In the genomic region with DNA sequence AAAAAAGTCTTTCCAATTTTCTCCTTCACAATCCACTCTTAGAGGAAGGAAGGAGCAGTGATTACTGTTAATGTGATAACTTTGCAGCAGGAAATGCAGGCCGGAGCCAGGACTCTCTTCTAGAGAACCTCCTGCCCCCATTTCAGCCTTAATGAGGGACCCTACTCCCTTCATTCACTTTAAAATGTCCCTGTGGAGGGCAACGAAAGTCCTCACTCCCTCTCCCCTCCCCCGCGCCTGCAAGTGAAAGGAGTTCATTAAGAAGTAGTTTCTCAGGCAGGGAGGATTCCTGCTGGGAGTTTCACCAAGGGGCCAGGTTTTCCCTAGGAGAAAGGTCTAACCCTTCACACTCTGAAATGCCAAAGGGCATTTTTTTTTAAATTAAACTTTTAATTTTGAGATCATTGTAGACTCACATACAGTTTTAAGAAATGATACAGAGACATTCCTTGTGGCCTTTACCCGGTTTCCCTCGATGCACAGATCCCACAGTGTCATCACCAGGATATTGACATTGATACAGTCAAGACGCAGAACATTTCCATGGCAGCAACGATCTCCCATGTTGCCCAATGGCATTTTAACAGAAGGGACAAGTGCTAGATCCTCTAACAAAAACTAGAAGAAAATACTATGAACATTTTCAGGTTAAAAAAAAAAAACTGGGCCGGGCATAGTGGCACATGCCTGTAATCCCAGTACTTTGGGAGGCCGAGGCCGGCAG, we compare ENCODE assay signal across 21 cellular contexts. TPM values are rescaled to one million over a fixed set of nuclear protein-coding genes. Genes with fewer than 3 reads are reported as not detected.
A peak's percentile ranks its signal among the peaks of the same experiment; 100 is the strongest.
DNase-seq lines count a peak whose midpoint lies in the region; ATAC-seq and TF ChIP-seq lines count a peak whose summit lies in the region.
"Had no signal": no experiment of that assay in that cellular context is flagged by ENCODE, and none has a peak within 500 bp of the region (broad histone marks: within the 10 kb centered on the region; RNA-seq: fewer than 3 reads in every experiment).

No MANE protein-coding gene starts in this region.

- H3K18ac ChIP-seq in mesendoderm (ENCODE audit: low read length) = peak overlapping the region; percentile 62

- H3K9me3 ChIP-seq in DND-41 (ENCODE audit: insufficient read depth, low read length, severe bottlenecking) (no peaks in the 10 kb centered on the region), Loucy (ENCODE audit: insufficient read depth, low read depth, low read length) (no peaks in the 10 kb centered on the region), endodermal cell (ENCODE audit: control insufficient read depth, low read length) (no peaks in the 10 kb centered on the region), esophagus muscularis mucosa (no peaks in the 10 kb centered on the region)
- H3K9me3 ChIP-seq: HAP-1, MG63 had no signal

- H3K36me3 Mint-ChIP-seq in endodermal cell (ENCODE audit: low read depth) = no peaks in the 10 kb centered on the region
- H3K36me3 Mint-ChIP-seq: activated CD8-positive, alpha-beta memory T cell treated with anti-CD3 and anti-CD28 coated beads, Interleukin-2, amount 10 ng/mL, durations not matched to agents 7 days and 5 days; CD14-positive monocyte; immature natural killer cell; natural killer cell; stimulated activated memory B cell treated with anti-CD40 and anti-IgM and Interleukin-4, amounts not matched to agents 10 μg/mL and 1 μg/mL and 100 μg/mL, for 72 hours had no signal

- H3K9ac ChIP-seq in DND-41 (ENCODE audit: low read depth, low read length) (no peak overlapping the region), Loucy (ENCODE audit: low read depth, low read length, poor library complexity, severe bottlenecking) (peak overlapping the region; percentile 21), endodermal cell (ENCODE audit: extremely low read depth, low read length, poor library complexity, severe bottlenecking) (no peak overlapping the region), mesendoderm (ENCODE audit: low read length) (no peak overlapping the region)

- no peaks in the 10 kb centered on the region for H3K9me2 ChIP-seq in Loucy (replicated peaks; ENCODE audit: low read depth, low read length)

- H3K27ac Mint-ChIP-seq in endodermal cell = peak overlapping the region; percentile 63
- H3K27ac Mint-ChIP-seq: activated CD8-positive, alpha-beta memory T cell treated with anti-CD3 and anti-CD28 coated beads, Interleukin-2, amount 10 ng/mL, durations not matched to agents 7 days and 5 days; activated T-helper 2 cell treated with anti-CD3 and anti-CD28 coated beads, Interferon-gamma antibody, Interleukin-2, Interleukin-4, amounts not matched to agents 10 μg/mL and 5 μg/mL and 100 μg/mL, durations not matched to agents 14 hours and 24 hours and 36 hours; CD14-positive monocyte; immature natural killer cell; natural killer cell; stimulated activated memory B cell treated with anti-CD40 and anti-IgM and Interleukin-4, amounts not matched to agents 10 μg/mL and 1 μg/mL and 100 μg/mL, for 72 hours had no signal

- WGBS in endodermal cell (ENCODE audit: insufficient coverage in 1 of 2, insufficient read length in 1 of 2), 2 experiments = 32 to 51% methylated on average over 7 to 11 of the region's 11 CpGs
- WGBS in mesendoderm (ENCODE audit: extremely low coverage, insufficient coverage, low lambda C conversion rate) = no CpG with 5 or more reads among the region's 11 CpGs
- 73% methylated on average over 11 of the region's 11 CpGs for WGBS in esophagus muscularis mucosa

- H3K9me3 Mint-ChIP-seq in endodermal cell = no peaks in the 10 kb centered on the region
- H3K9me3 Mint-ChIP-seq: activated T-helper 2 cell treated with anti-CD3 and anti-CD28 coated beads, Interferon-gamma antibody, Interleukin-2, Interleukin-4, amounts not matched to agents 10 μg/mL and 5 μg/mL and 100 μg/mL, durations not matched to agents 14 hours and 24 hours and 36 hours; CD14-positive monocyte; immature natural killer cell; natural killer cell; stimulated activated memory B cell treated with anti-CD40 and anti-IgM and Interleukin-4, amounts not matched to agents 10 μg/mL and 1 μg/mL and 100 μg/mL, for 72 hours had no signal

- H3K4me3 Mint-ChIP-seq in endodermal cell = no peak overlapping the region
- H3K4me3 Mint-ChIP-seq: activated CD8-positive, alpha-beta memory T cell treated with anti-CD3 and anti-CD28 coated beads, Interleukin-2, amount 10 ng/mL, durations not matched to agents 7 days and 5 days; CD14-positive monocyte; immature natural killer cell; natural killer cell; stimulated activated memory B cell treated with anti-CD40 and anti-IgM and Interleukin-4, amounts not matched to agents 10 μg/mL and 1 μg/mL and 100 μg/mL, for 72 hours had no signal

- H3K27me3 Mint-ChIP-seq in endodermal cell (ENCODE audit: insufficient read depth) = no peaks in the 10 kb centered on the region
- H3K27me3 Mint-ChIP-seq: activated CD8-positive, alpha-beta memory T cell treated with anti-CD3 and anti-CD28 coated beads, Interleukin-2, amount 10 ng/mL, durations not matched to agents 7 days and 5 days; stimulated activated memory B cell treated with anti-CD40 and anti-IgM and Interleukin-4, amounts not matched to agents 10 μg/mL and 1 μg/mL and 100 μg/mL, for 72 hours had no signal

- no peak for ATAC-seq in DND-41 (ENCODE audit: insufficient read depth, low read depth)
- no peak for ATAC-seq in GM18498 (IDR thresholded peaks at IDR 0.05; ENCODE audit: unreplicated experiment)
- ATAC-seq in left colon = no peak
- no peak for ATAC-seq in sciatic nerve
- ATAC-seq: activated CD8-positive, alpha-beta memory T cell treated with anti-CD3 and anti-CD28 coated beads, Interleukin-2, amount 10 ng/mL, durations not matched to agents 7 days and 5 days; foreskin keratinocyte; natural killer cell; stimulated activated memory B cell treated with anti-CD40 and anti-IgM and Interleukin-4, amounts not matched to agents 10 μg/mL and 1 μg/mL and 100 μg/mL, for 72 hours had no signal

- H3K56ac ChIP-seq in mesendoderm (ENCODE audit: low read length) = peak overlapping the region; percentile 73

- no peaks in the 10 kb centered on the region for H3K79me1 ChIP-seq in mesendoderm (ENCODE audit: low read length)

- H3K4me2 ChIP-seq in DND-41 (ENCODE audit: insufficient read depth, low read length) (no peak overlapping the region), Loucy (ENCODE audit: low read depth, low read length, poor library complexity, severe bottlenecking) (no peak overlapping the region), mesendoderm (ENCODE audit: low read length) (no peak overlapping the region)

- no peak overlapping the region for H3K4ac ChIP-seq in mesendoderm (ENCODE audit: low read depth, low read length)

- H3F3A ChIP-seq in Loucy (ENCODE audit: low read depth) = no peaks in the 10 kb centered on the region

- no peak for TF ChIP-seq EP300 in esophagus muscularis mucosa (IDR thresholded peaks at IDR 0.05)

- peak overlapping the region; percentile 90 for H2BK5ac ChIP-seq in mesendoderm (ENCODE audit: low read length)

- H3K4me3 ChIP-seq in DND-41 (ENCODE audit: low read depth in 1 of 2, low read length in 2 of 2) (no peak overlapping the region), Loucy (ENCODE audit: low read length, poor library complexity, severe bottlenecking) (no peak overlapping the region), endodermal cell (ENCODE audit: low read length) (no peak overlapping the region), mesendoderm (ENCODE audit: low read length) (no peak overlapping the region), esophagus muscularis mucosa (no peak overlapping the region)
- H3K4me3 ChIP-seq: HAP-1, MG63 had no signal

- intact Hi-C loops in esophagus muscularis mucosa (cut with DNase I) = no loop called here
- intact Hi-C loops in left colon (cut with DNase I, micrococcal nuclease) = no loop called here
- intact Hi-C loops in sciatic nerve (cut with DNase I) = no loop called here

- no peak overlapping the region for H4K8ac ChIP-seq in mesendoderm (ENCODE audit: low read depth, low read length)

- DNase-seq in DND-41 (no peak), endodermal cell (peak; percentile 93), mesendoderm (peak; percentile 88), esophagus muscularis mucosa (ENCODE audit: extremely low spot score) (no peak), left colon (no peak), sciatic nerve (ENCODE audit: low spot score) (no peak)
- DNase-seq: activated CD8-positive, alpha-beta memory T cell treated with anti-CD3 and anti-CD28 coated beads, Interleukin-2, amount 10 ng/mL, durations not matched to agents 7 days and 5 days; central memory CD4-positive, alpha-beta T cell; foreskin keratinocyte; immature natural killer cell; MG63; natural killer cell; NCI-H1694 treated with DMSO at 0.1 percent for 48 hours; NCI-H446 treated with DMSO at 0.1 percent for 48 hours; SIG-M5 had no signal

- no peaks in the 10 kb centered on the region for H3K36me3 ChIP-seq in DND-41 (ENCODE audit: insufficient read depth, low read length)
- no peaks in the 10 kb centered on the region for H3K36me3 ChIP-seq in Loucy (ENCODE audit: insufficient read depth, low read length)
- no peaks in the 10 kb centered on the region for H3K36me3 ChIP-seq in endodermal cell (ENCODE audit: control insufficient read depth, insufficient read depth, low read length)
- H3K36me3 ChIP-seq in mesendoderm (ENCODE audit: control insufficient read depth, insufficient read depth, low read length) = no peaks in the 10 kb centered on the region
- H3K36me3 ChIP-seq in esophagus muscularis mucosa = no peaks in the 10 kb centered on the region
- H3K36me3 ChIP-seq: HAP-1, MG63 had no signal

- H3K4me1 ChIP-seq in DND-41 (ENCODE audit: insufficient read depth, low read length) = no peaks in the 10 kb centered on the region
- H3K4me1 ChIP-seq in Loucy (ENCODE audit: insufficient read depth, low read length, poor library complexity, severe bottlenecking) = peaks cover 2% of the 10 kb centered on the region
- H3K4me1 ChIP-seq in endodermal cell (ENCODE audit: control insufficient read depth, insufficient read depth, low read length) = peaks cover 7% of the 10 kb centered on the region
- H3K4me1 ChIP-seq in mesendoderm (ENCODE audit: control insufficient read depth, low read depth, low read length) = peaks cover 6% of the 10 kb centered on the region
- no peaks in the 10 kb centered on the region for H3K4me1 ChIP-seq in esophagus muscularis mucosa

- TF ChIP-seq CTCF in DND-41 (IDR thresholded peaks at IDR 0.05; ENCODE audit: borderline replicate concordance, extremely low read depth, low read length, poor library complexity, severe bottlenecking) = no peak
- no peak for TF ChIP-seq CTCF in Loucy (conservative IDR thresholded peaks at IDR 0.05; ENCODE audit: low read length)
- no peak for TF ChIP-seq CTCF in endodermal cell (conservative IDR thresholded peaks at IDR 0.05)
- no peak for TF ChIP-seq CTCF in esophagus muscularis mucosa (IDR thresholded peaks at IDR 0.05)

- H4K20me1 ChIP-seq in DND-41 (ENCODE audit: insufficient read depth, low read length) = no peaks in the 10 kb centered on the region
- H4K20me1 ChIP-seq in Loucy (ENCODE audit: insufficient read depth, low read length, poor library complexity, severe bottlenecking) = no peaks in the 10 kb centered on the region

- H3K27me3 ChIP-seq in DND-41 (ENCODE audit: insufficient read depth, low read length, poor library complexity) = no peaks in the 10 kb centered on the region
- H3K27me3 ChIP-seq in Loucy (ENCODE audit: insufficient read depth, low read length, poor library complexity, severe bottlenecking) = no peaks in the 10 kb centered on the region
- H3K27me3 ChIP-seq in endodermal cell (ENCODE audit: control insufficient read depth, insufficient read depth, low read length, poor library complexity, severe bottlenecking) = no peaks in the 10 kb centered on the region
- no peaks in the 10 kb centered on the region for H3K27me3 ChIP-seq in mesendoderm (ENCODE audit: insufficient read depth, low read length, poor library complexity)
- H3K27me3 ChIP-seq in esophagus muscularis mucosa = no peaks in the 10 kb centered on the region
- H3K27me3 ChIP-seq: foreskin keratinocyte, MG63 had no signal

- H3K4me1 Mint-ChIP-seq in endodermal cell = peaks cover 26% of the 10 kb centered on the region
- H3K4me1 Mint-ChIP-seq: immature natural killer cell; stimulated activated memory B cell treated with anti-CD40 and anti-IgM and Interleukin-4, amounts not matched to agents 10 μg/mL and 1 μg/mL and 100 μg/mL, for 72 hours had no signal

- H3K79me2 ChIP-seq in DND-41 (ENCODE audit: insufficient read depth, low read length) = no peaks in the 10 kb centered on the region
- H3K79me2 ChIP-seq in Loucy (ENCODE audit: insufficient read depth, low read length) = no peaks in the 10 kb centered on the region
- H3K79me2 ChIP-seq in mesendoderm (ENCODE audit: control insufficient read depth, insufficient read depth, low read length) = no peaks in the 10 kb centered on the region

- H3K27ac ChIP-seq in DND-41 (ENCODE audit: low read length) (no peak overlapping the region), endodermal cell (ENCODE audit: low read depth, low read length) (peak overlapping the region; percentile 60), mesendoderm (ENCODE audit: low read depth, low read length) (peak overlapping the region; percentile 71), esophagus muscularis mucosa (replicated peaks in 1 of 4) (no peak overlapping the region)
- H3K27ac ChIP-seq: foreskin keratinocyte had no signal

- H3K23ac ChIP-seq in mesendoderm (ENCODE audit: low read length) = no peak overlapping the region

- TF ChIP-seq POLR2A in esophagus muscularis mucosa (IDR thresholded peaks at IDR 0.05; ENCODE audit: low read depth) = no peak

- H2BK15ac ChIP-seq in mesendoderm (replicated peaks; ENCODE audit: low read depth) = no peak overlapping the region

- peak overlapping the region; percentile 49; the same call in 1 of the 2 replicates for H2AFZ ChIP-seq in DND-41 (ENCODE audit: low read depth, low read length)
- 0 out of 2 replicates have a peak overlapping the region, but pooled peaks have one; percentile 44 for H2AFZ ChIP-seq in Loucy (ENCODE audit: low read length)

- H2AK5ac ChIP-seq in mesendoderm (ENCODE audit: low read length) = no peak overlapping the region

- no peak overlapping the region for H4K5ac ChIP-seq in mesendoderm (ENCODE audit: low read length)

- H2BK120ac ChIP-seq in mesendoderm (ENCODE audit: low read depth, low read length) = peak overlapping the region; percentile 69

RNA-seq across cellular contexts. Expression of a gene that starts 6.8 kb away (rescaled TPM):
- total RNA-seq in endodermal cell (10 to 100 TPM; 21.2 to 49.2 TPM), esophagus muscularis mucosa (10 to 100 TPM; 24.5 to 35.2 (median 30.9) TPM), left colon (10 to 100 TPM; 29.0 to 33.4 TPM), sciatic nerve (30.2 TPM)
- polyA plus RNA-seq in endodermal cell (2013, experiment 1 of 2) = 43.4 TPM
- polyA plus RNA-seq in endodermal cell (2013, experiment 2 of 2) = 41.9 TPM
- polyA plus RNA-seq in mesendoderm (2013, experiment 1 of 2) = 70.1 TPM
- 71.1 TPM for polyA plus RNA-seq in mesendoderm (2013, experiment 2 of 2)

RNA-seq across cellular contexts. Expression of a gene that starts 12.1 kb away (rescaled TPM):
- total RNA-seq in endodermal cell (100 to 1,000 TPM in 1 of 2 donors, 10 to 100 TPM in 1; 82.1 to 283 TPM), esophagus muscularis mucosa (under 1 TPM; 0.40 to 0.97 (median 0.66) TPM), left colon (under 1 TPM; 0.78 to 0.85 TPM), sciatic nerve (2.1 TPM)
- polyA plus RNA-seq in endodermal cell (2013, experiment 1 of 2) = 68.5 TPM
- 50.5 TPM for polyA plus RNA-seq in endodermal cell (2013, experiment 2 of 2)
- 290 TPM for polyA plus RNA-seq in mesendoderm (2013, experiment 1 of 2)
- 289 TPM for polyA plus RNA-seq in mesendoderm (2013, experiment 2 of 2)

Comparison
In these comparisons a context has a peak if more than half of its experiments do, and no peak if none do; other contexts are left out.
1. DNase-seq: peak in endodermal cell (single experiment) and mesendoderm (single experiment); none in DND-41 (single experiment), esophagus muscularis mucosa (single experiment), left colon (0 of 2) and sciatic nerve (single experiment).
2. H3K27ac ChIP-seq: peak in endodermal cell (single experiment) and mesendoderm (single experiment); none in DND-41 (single experiment) and esophagus muscularis mucosa (0 of 4).
3. RNA of a gene that starts 12.1 kb away (total RNA-seq): 82.1 to 283 TPM in endodermal cell; 2.1 TPM in sciatic nerve (single experiment), 0.78 to 0.85 TPM in left colon and 0.40 to 0.97 TPM in esophagus muscularis mucosa; every median in the first group is over 10 times any median in the second.